ENCODE assay signal across 1 cellular context in genomic region chr4:183906486-183906735, GRCh38.
TF ChIP-seq lines count a peak whose summit lies in the region.

No MANE protein-coding gene starts in this region.

TF ChIP-seq in A549, 52 proteins besides CTCF, POLR2A, EP300 and RAD21 (continued from another document):
- TF ChIP-seq BCL3 (IDR thresholded peaks at IDR 0.05) (no peak), FOXS1 (CRISPR knock-in tag; IDR thresholded peaks at IDR 0.05) (no peak), ZFP36 (IDR thresholded peaks at IDR 0.05; ENCODE audit: borderline replicate concordance, partially characterized antibody) (no peak), HOXB13 (CRISPR knock-in tag; IDR thresholded peaks at IDR 0.05; ENCODE audit: low read depth) (no peak), TFCP2L1 (CRISPR knock-in tag; IDR thresholded peaks at IDR 0.05) (no peak), RCOR1 (IDR thresholded peaks at IDR 0.05; ENCODE audit: low read depth, low read length) (no peak)
